ENCODE assay signal across 1 cellular context in the genomic region with DNA sequence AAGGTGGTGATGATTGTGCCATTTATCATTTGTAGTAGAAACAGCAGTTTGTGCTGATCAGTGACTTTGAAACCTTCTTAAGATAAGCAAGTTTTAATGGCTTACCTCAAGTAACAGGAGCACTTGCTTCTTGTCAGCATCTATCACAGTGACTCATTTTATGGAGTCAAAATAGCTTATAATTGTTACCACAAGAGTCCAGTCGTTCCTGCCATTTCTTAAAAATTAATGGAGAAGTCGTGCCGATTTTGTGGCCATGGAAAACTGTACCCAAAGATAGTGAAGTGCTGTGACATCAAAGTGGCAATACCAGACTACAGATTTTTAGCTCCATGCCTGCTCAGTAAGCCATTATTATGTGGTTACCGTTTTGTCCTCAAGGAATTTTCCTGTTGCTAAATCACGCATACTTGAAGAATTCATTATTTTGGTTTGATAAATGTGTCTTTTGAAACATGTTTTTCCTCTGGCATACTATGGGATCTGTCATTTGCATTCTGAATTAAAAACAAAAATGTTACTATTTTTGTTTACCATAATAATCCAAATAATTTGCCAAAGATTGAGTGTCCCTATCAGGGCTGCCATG.
TF ChIP-seq lines count a peak whose summit lies in the region.

No MANE protein-coding gene starts in this region.

TF ChIP-seq in HEK293, 187 proteins besides CTCF, POLR2A, EP300 and RAD21 (continued from another document):
- TF ChIP-seq MEIS1 (CRISPR knock-in tag; IDR thresholded peaks at IDR 0.05; ENCODE audit: borderline replicate concordance) (no peak), ZFP3 (tag by site-specific recombination; IDR thresholded peaks at IDR 0.05; ENCODE audit: low read depth) (no peak), BCL11B (tag by site-specific recombination; IDR thresholded peaks at IDR 0.05; ENCODE audit: low read depth) (no peak), ZNF777 (tag by site-specific recombination; IDR thresholded peaks at IDR 0.05; ENCODE audit: borderline replicate concordance) (no peak), HOXC10 (CRISPR knock-in tag; IDR thresholded peaks at IDR 0.05) (no peak), ZNF138 (tag by site-specific recombination; IDR thresholded peaks at IDR 0.05; ENCODE audit: borderline replicate concordance) (no peak), ZNF114 (tag by site-specific recombination; IDR thresholded peaks at IDR 0.05) (no peak), OSR2 (tag by site-specific recombination; IDR thresholded peaks at IDR 0.05) (peak; percentile 49; the same call in 1 of the 2 replicates)
- TF ChIP-seq, protein P1, sequence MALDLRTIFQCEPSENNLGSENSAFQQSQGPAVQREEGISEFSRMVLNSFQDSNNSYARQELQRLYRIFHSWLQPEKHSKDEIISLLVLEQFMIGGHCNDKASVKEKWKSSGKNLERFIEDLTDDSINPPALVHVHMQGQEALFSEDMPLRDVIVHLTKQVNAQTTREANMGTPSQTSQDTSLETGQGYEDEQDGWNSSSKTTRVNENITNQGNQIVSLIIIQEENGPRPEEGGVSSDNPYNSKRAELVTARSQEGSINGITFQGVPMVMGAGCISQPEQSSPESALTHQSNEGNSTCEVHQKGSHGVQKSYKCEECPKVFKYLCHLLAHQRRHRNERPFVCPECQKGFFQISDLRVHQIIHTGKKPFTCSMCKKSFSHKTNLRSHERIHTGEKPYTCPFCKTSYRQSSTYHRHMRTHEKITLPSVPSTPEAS (tag by site-specific recombination; IDR thresholded peaks at IDR 0.05): no peak
TF ChIP-seq in HEK293: peak in this region for 2.
